Comparison of ENCODE assay signal across 26 cellular contexts in the genomic region with DNA sequence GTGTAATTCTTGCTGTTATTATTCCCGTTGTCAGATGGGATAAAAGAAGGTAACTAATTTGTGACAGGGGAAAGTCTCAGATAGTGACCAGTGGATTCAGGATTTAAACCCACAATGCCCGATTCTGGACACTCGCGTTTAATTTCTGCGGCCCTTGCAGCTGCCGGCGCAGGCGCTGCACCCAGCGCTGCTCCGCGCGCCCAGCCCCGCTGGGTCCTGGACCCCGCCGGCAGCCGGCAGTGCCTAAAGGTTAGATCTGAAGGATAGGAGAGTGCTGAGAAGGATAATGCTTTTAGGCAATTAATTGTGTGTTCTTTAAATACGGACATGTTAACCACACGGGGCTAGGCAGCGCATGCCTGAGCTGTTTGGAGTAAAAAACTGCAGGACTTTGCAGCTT. TPM values are rescaled to one million over a fixed set of nuclear protein-coding genes. Genes with fewer than 3 reads are reported as not detected.
DNase-seq lines count a peak whose midpoint lies in the region; ATAC-seq and TF ChIP-seq lines count a peak whose summit lies in the region.
"Had no signal": no experiment of that assay in that cellular context is flagged by ENCODE, and none has a peak within 500 bp of the region (broad histone marks: within the 10 kb centered on the region; RNA-seq: fewer than 3 reads in every experiment).

No MANE protein-coding gene starts in this region.

- no peak overlapping the region for H2AFZ ChIP-seq in osteoblast (ENCODE audit: low read length)
- H2AFZ ChIP-seq: GM23248 had no signal

- no peaks in the 10 kb centered on the region for H3K36me3 Mint-ChIP-seq in activated naive CD8-positive, alpha-beta T cell treated with anti-CD3 and anti-CD28 coated beads, Interleukin-2, amount 50 U/mL, for 24 hours (ENCODE audit: low read depth)

- H3K27ac Mint-ChIP-seq in activated naive CD8-positive, alpha-beta T cell treated with anti-CD3 and anti-CD28 coated beads, Interleukin-2, amount 50 U/mL, for 24 hours: no peak overlapping the region
- H3K27ac Mint-ChIP-seq: CD4-positive, alpha-beta T cell had no signal

- H3K9me3 ChIP-seq in osteoblast (ENCODE audit: low read depth, low read length): no peaks in the 10 kb centered on the region
- H3K9me3 ChIP-seq: BLaER1, HAP-1 had no signal

- H3K4me1 Mint-ChIP-seq in activated naive CD8-positive, alpha-beta T cell treated with anti-CD3 and anti-CD28 coated beads, Interleukin-2, amount 50 U/mL, for 24 hours: no peaks in the 10 kb centered on the region

- H4K20me1 ChIP-seq in osteoblast (ENCODE audit: insufficient read depth, low read length): no peaks in the 10 kb centered on the region
- H4K20me1 ChIP-seq: BLaER1 had no signal

- H3K4me2 ChIP-seq in osteoblast (ENCODE audit: insufficient read depth, low read length): no peak overlapping the region
- H3K4me2 ChIP-seq: BLaER1 had no signal

- no peaks in the 10 kb centered on the region for H3K27me3 ChIP-seq in osteoblast (ENCODE audit: insufficient read depth, low read length)
- H3K27me3 ChIP-seq: BLaER1, Peyer's patch had no signal

- H3K27ac ChIP-seq in osteoblast (ENCODE audit: low read depth, low read length): no peak overlapping the region
- H3K27ac ChIP-seq: 22Rv1, BLaER1, GM23248, Peyer's patch had no signal

- TF ChIP-seq CTCF in osteoblast (IDR thresholded peaks at IDR 0.05; ENCODE audit: extremely low read depth, low read depth, low read length): no peak

- DNase-seq in NCI-H1436 (lab: John Stamatoyannopoulos, UW): peak; percentile 12
- no peak for DNase-seq in NCI-H1436 treated with DMSO at 0.1 percent for 48 hours (lab: John Stamatoyannopoulos, UW)
- DNase-seq in NCI-H69 (lab: John Stamatoyannopoulos, UW): peak; percentile 47
- peak; percentile 10 for DNase-seq in astrocyte of the hippocampus (ENCODE audit: low read depth, low spot score)
- DNase-seq in retina: peak; percentile 44
- no peak for DNase-seq in NCI-H2196 (lab: John Stamatoyannopoulos, UW; ENCODE audit: unreplicated experiment)
- DNase-seq in osteoblast (ENCODE audit: insufficient read length, low spot score, missing footprints): no peak
- DNase-seq in activated naive CD8-positive, alpha-beta T cell treated with anti-CD3 and anti-CD28 coated beads, Interleukin-2, amount 50 U/mL, for 24 hours: no peak
- DNase-seq: ACHN; CD4-positive, alpha-beta T cell; DMS153; GM23248; KBM-7; MM.1S; NCI-H1048; NCI-H1417 treated with DMSO at 0.1 percent for 48 hours; NCI-H2081; NCI-H510A; NCI-H774; Peyer's patch had no signal

- no peaks in the 10 kb centered on the region for H3K9me3 Mint-ChIP-seq in activated naive CD8-positive, alpha-beta T cell treated with anti-CD3 and anti-CD28 coated beads, Interleukin-2, amount 50 U/mL, for 24 hours
- H3K9me3 Mint-ChIP-seq: CD4-positive, alpha-beta T cell had no signal

- no peak overlapping the region for H3K4me3 Mint-ChIP-seq in activated naive CD8-positive, alpha-beta T cell treated with anti-CD3 and anti-CD28 coated beads, Interleukin-2, amount 50 U/mL, for 24 hours
- H3K4me3 Mint-ChIP-seq: CD4-positive, alpha-beta T cell had no signal

- H3K4me1 ChIP-seq in osteoblast (ENCODE audit: insufficient read depth, low read length): no peaks in the 10 kb centered on the region
- H3K4me1 ChIP-seq: HAP-1, Peyer's patch had no signal

- H3K27me3 Mint-ChIP-seq in activated naive CD8-positive, alpha-beta T cell treated with anti-CD3 and anti-CD28 coated beads, Interleukin-2, amount 50 U/mL, for 24 hours: peaks cover 2% of the 10 kb centered on the region

- peaks cover 2% of the 10 kb centered on the region for H3K79me2 ChIP-seq in osteoblast (ENCODE audit: insufficient read depth, low read length)

- no peak overlapping the region for H3K4me3 ChIP-seq in osteoblast (ENCODE audit: insufficient read depth, low read length)
- H3K4me3 ChIP-seq: BLaER1, GM23248, HAP-1, Peyer's patch had no signal

- no peaks in the 10 kb centered on the region for H3K36me3 ChIP-seq in osteoblast (ENCODE audit: insufficient read depth, low read length)
- H3K36me3 ChIP-seq: BLaER1, HAP-1, Peyer's patch had no signal

- no peak for ATAC-seq in activated naive CD8-positive, alpha-beta T cell treated with anti-CD3 and anti-CD28 coated beads, Interleukin-2, amount 50 U/mL, for 24 hours
- ATAC-seq: HepG2 had no signal

RNA-seq across cellular contexts. Expression of a gene that starts 3.6 kb away (rescaled TPM):
- total RNA-seq in osteoblast: 0.36 and 0.59 TPM in 2 replicates
- total RNA-seq: G401, OCI-LY7 had no signal

Comparison
In these comparisons a context has a peak if more than half of its experiments do, and no peak if none do; other contexts are left out.
1. DNase-seq: peak in NCI-H1436 (single experiment), NCI-H69 (single experiment), astrocyte of the hippocampus (single experiment) and retina (single experiment); none in NCI-H1436 treated with DMSO at 0.1 percent for 48 hours (single experiment), NCI-H2196 (single experiment), osteoblast (single experiment) and activated naive CD8-positive, alpha-beta T cell treated with anti-CD3 and anti-CD28 coated beads, Interleukin-2, amount 50 U/mL, for 24 hours (single experiment).